ENCODE assay signal across 21 cellular contexts in genomic region chr13:93066187-93066586, GRCh38.
A peak's percentile ranks its signal among the peaks of the same experiment; 100 is the strongest.
DNase-seq lines count a peak whose midpoint lies in the region; ATAC-seq and TF ChIP-seq lines count a peak whose summit lies in the region.
"Had no signal": no experiment of that assay in that cellular context is flagged by ENCODE, and none has a peak within 500 bp of the region (broad histone marks: within the 10 kb centered on the region; RNA-seq: fewer than 3 reads in every experiment).

No MANE protein-coding gene starts in this region.

- DNase-seq in A172 (ENCODE audit: low spot score) (peak; percentile 57), HCEC 1CT (peak; percentile 80), astrocyte of the cerebellum (ENCODE audit: low read depth) (peak; percentile 27)
- no peak for DNase-seq in activated T-cell treated with anti-CD3 and anti-CD28 coated beads, Interleukin-2, amount 50 U/mL, for 72 hours
- DNase-seq in stimulated activated CD4-positive, alpha-beta T cell treated with anti-CD3 and anti-CD28 coated beads, Interleukin-12 subunit alpha, Interleukin-12 subunit beta, amount 100 ng/mL, for 4 hours: no peak
- DNase-seq in stimulated activated naive CD4-positive, alpha-beta T cell (lab: John Stamatoyannopoulos, UW): no peak
- DNase-seq: activated CD4-positive, CD25-positive, alpha-beta regulatory T cell treated with anti-CD3 and anti-CD28 coated beads, Interleukin-2, amount 50 U/mL, for 72 hours; activated naive CD4-positive, alpha-beta T cell treated with anti-CD3 and anti-CD28 coated beads for 36 hours; caudate nucleus; endodermal cell; head of caudate nucleus; Kasumi-1; mucosa of descending colon; NCI-H2029; NCI-H748 treated with DMSO at 0.1 percent for 48 hours; stimulated activated CD4-positive, alpha-beta T cell treated with anti-CD3 and anti-CD28 coated beads, Interleukin-15, amount 100 ng/mL, for 24 hours had no signal

- H3K9me3 Mint-ChIP-seq in activated T-cell treated with anti-CD3 and anti-CD28 coated beads, Interleukin-2, amount 50 U/mL, for 72 hours: peaks cover 2 to 7% of the 10 kb centered on the region in 2 donors

- H3K27me3 ChIP-seq in gastroesophageal sphincter: no peaks in the 10 kb centered on the region

- H3K36me3 Mint-ChIP-seq in activated T-cell treated with anti-CD3 and anti-CD28 coated beads, Interleukin-2, amount 50 U/mL, for 72 hours (ENCODE audit: insufficient read depth in 2 of 2): no peaks in the 10 kb centered on the region

- no peaks in the 10 kb centered on the region for H3K4me1 ChIP-seq in gastroesophageal sphincter
- H3K4me1 ChIP-seq: A549 had no signal

- TF ChIP-seq EP300 in gastroesophageal sphincter (IDR thresholded peaks at IDR 0.05): no peak

- no peaks in the 10 kb centered on the region for H3K4me1 Mint-ChIP-seq in activated T-cell treated with anti-CD3 and anti-CD28 coated beads, Interleukin-2, amount 50 U/mL, for 72 hours (ENCODE audit: low read depth)
- H3K4me1 Mint-ChIP-seq: endodermal cell had no signal

- ATAC-seq in gastroesophageal sphincter (peak; percentile 39), HG03342 (IDR thresholded peaks at IDR 0.05; ENCODE audit: unreplicated experiment) (no peak)
- ATAC-seq in activated T-cell treated with anti-CD3 and anti-CD28 coated beads, Interleukin-2, amount 50 U/mL, for 72 hours (replicated peaks in 1 of 2): no peak
- ATAC-seq: A549, mucosa of descending colon had no signal

- 68 to 73% methylated on average over 1 to 4 of the region's 4 CpGs for WGBS in gastroesophageal sphincter (ENCODE audit: low coverage in 1 of 2), 2 donors

- TF ChIP-seq POLR2A in gastroesophageal sphincter (IDR thresholded peaks at IDR 0.05): no peak

- H3K27ac Mint-ChIP-seq in activated T-cell treated with anti-CD3 and anti-CD28 coated beads, Interleukin-2, amount 50 U/mL, for 72 hours: no peak overlapping the region
- H3K27ac Mint-ChIP-seq: activated naive CD4-positive, alpha-beta T cell treated with anti-CD3 and anti-CD28 coated beads for 36 hours; endodermal cell; T-helper 1 cell treated with Interleukin-12 subunit alpha and Interleukin-12 subunit beta and Interleukin-4 antibody, amounts not matched to agents 30 μg/mL and 1 μg/mL, for 36 hours had no signal

- no peaks in the 10 kb centered on the region for H3K9me3 ChIP-seq in gastroesophageal sphincter
- H3K9me3 ChIP-seq: A549, mucosa of descending colon had no signal

- H3K27ac ChIP-seq in gastroesophageal sphincter: no peak overlapping the region
- H3K27ac ChIP-seq: A549, RWPE1 had no signal

- no peak overlapping the region for H3K4me3 Mint-ChIP-seq in activated T-cell treated with anti-CD3 and anti-CD28 coated beads, Interleukin-2, amount 50 U/mL, for 72 hours
- H3K4me3 Mint-ChIP-seq: activated naive CD4-positive, alpha-beta T cell treated with anti-CD3 and anti-CD28 coated beads for 36 hours; endodermal cell; T-helper 1 cell treated with Interleukin-12 subunit alpha and Interleukin-12 subunit beta and Interleukin-4 antibody, amounts not matched to agents 30 μg/mL and 1 μg/mL, for 36 hours had no signal

- in situ Hi-C loops in astrocyte of the cerebellum (cut with HindIII; ENCODE audit: low sequenced_read_pairs): no loop called here

- no peak for TF ChIP-seq CTCF in astrocyte of the cerebellum (IDR thresholded peaks at IDR 0.05; ENCODE audit: low read depth, low read length, missing control alignments)
- no peak for TF ChIP-seq CTCF in gastroesophageal sphincter (IDR thresholded peaks at IDR 0.05)

- H3K36me3 ChIP-seq in gastroesophageal sphincter: no peaks in the 10 kb centered on the region

- H3K27me3 Mint-ChIP-seq in activated T-cell treated with anti-CD3 and anti-CD28 coated beads, Interleukin-2, amount 50 U/mL, for 72 hours (ENCODE audit: low read depth): no peaks in the 10 kb centered on the region

- no peak overlapping the region for H3K4me3 ChIP-seq in astrocyte of the cerebellum (ENCODE audit: low read depth, low read length)
- no peak overlapping the region for H3K4me3 ChIP-seq in gastroesophageal sphincter
- H3K4me3 ChIP-seq: A549, mucosa of descending colon had no signal

Comparison
In these comparisons a context has a peak if more than half of its experiments do, and no peak if none do; other contexts are left out.
1. DNase-seq: peak in A172 (single experiment), HCEC 1CT (single experiment) and astrocyte of the cerebellum (single experiment); none in activated T-cell treated with anti-CD3 and anti-CD28 coated beads, Interleukin-2, amount 50 U/mL, for 72 hours (0 of 2), stimulated activated CD4-positive, alpha-beta T cell treated with anti-CD3 and anti-CD28 coated beads, Interleukin-12 subunit alpha, Interleukin-12 subunit beta, amount 100 ng/mL, for 4 hours (single experiment) and stimulated activated naive CD4-positive, alpha-beta T cell (0 of 6).